Comparison of ENCODE assay signal across 1 cellular context in the genomic region with DNA sequence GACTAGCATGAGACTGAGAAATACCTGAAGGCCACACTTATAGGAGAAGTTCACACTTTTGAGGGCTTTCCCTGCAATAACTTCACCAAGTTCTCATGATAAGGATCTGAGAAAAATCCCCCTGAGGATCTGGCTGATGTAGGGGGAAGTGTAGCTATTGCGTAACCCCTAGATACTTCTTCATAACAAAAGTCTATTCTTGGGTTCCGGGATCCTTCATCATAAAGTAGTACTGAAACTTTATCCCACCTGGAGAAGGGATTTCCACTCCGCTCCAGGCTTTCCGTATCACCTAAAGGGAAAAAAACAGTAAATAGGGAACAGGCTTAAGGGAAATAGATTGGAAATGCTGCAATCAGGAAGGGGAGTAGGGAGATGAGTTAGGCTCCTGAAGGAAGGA.
TF ChIP-seq lines count a peak whose summit lies in the region.

No MANE protein-coding gene starts in this region.

TF ChIP-seq in GM23338, 12 proteins besides CTCF, POLR2A, EP300 and RAD21 (continued from another document):
- TF ChIP-seq ZNF114 (CRISPR knock-in tag; IDR thresholded peaks at IDR 0.05) (no peak), NANOG (IDR thresholded peaks at IDR 0.05; ENCODE audit: borderline replicate concordance) (no peak)
TF ChIP-seq in GM23338: peak in this region for 0.
